Comparison of ENCODE assay signal across 19 cellular contexts in genomic region chr18:50751947-50752346, GRCh38.
A peak's percentile ranks its signal among the peaks of the same experiment; 100 is the strongest.
DNase-seq lines count a peak whose midpoint lies in the region; ATAC-seq and TF ChIP-seq lines count a peak whose summit lies in the region.
"Had no signal": no experiment of that assay in that cellular context is flagged by ENCODE, and none has a peak within 500 bp of the region (broad histone marks: within the 10 kb centered on the region; RNA-seq: fewer than 3 reads in every experiment).

No MANE protein-coding gene starts in this region.

- H3K27ac ChIP-seq in HEK293 (ENCODE audit: extremely low read depth, low read depth, low read length) (no peak overlapping the region), foreskin keratinocyte (no peak overlapping the region), Peyer's patch (no peak overlapping the region)
- H3K27ac ChIP-seq: 22Rv1, BLaER1, C4-2B had no signal

- H3K27me3 ChIP-seq in foreskin keratinocyte = peaks cover 21% of the 10 kb centered on the region
- H3K27me3 ChIP-seq in Peyer's patch = no peaks in the 10 kb centered on the region
- H3K27me3 ChIP-seq: BLaER1 had no signal

- no peaks in the 10 kb centered on the region for H3K36me3 Mint-ChIP-seq in nephron (ENCODE audit: low read depth)
- H3K36me3 Mint-ChIP-seq: CD4-positive, CD25-positive, alpha-beta regulatory T cell; CD8-positive, alpha-beta T cell had no signal

- TF ChIP-seq POLR2A in Peyer's patch (IDR thresholded peaks at IDR 0.05) = no peak

- H3K9me3 ChIP-seq in HEK293 (ENCODE audit: control insufficient read depth, insufficient read depth, low read depth, low read length) (no peaks in the 10 kb centered on the region), Peyer's patch (no peaks in the 10 kb centered on the region)
- H3K9me3 ChIP-seq: Caco-2, HAP-1 had no signal

- H3K4me1 ChIP-seq in HEK293 (ENCODE audit: control insufficient read depth, insufficient read depth, low read length) (peaks cover 2% of the 10 kb centered on the region; the same call in 1 of the 2 replicates), foreskin keratinocyte (no peaks in the 10 kb centered on the region), Peyer's patch (no peaks in the 10 kb centered on the region)
- H3K4me1 ChIP-seq: BLaER1, Caco-2, HAP-1 had no signal

- POLR2A ChIA-PET in HEK293 (lab: Yijun Ruan, JAX) = no interaction called here

- TF ChIP-seq CTCF in HEK293 (tag by site-specific recombination; IDR thresholded peaks at IDR 0.05) = no peak
- no peak for TF ChIP-seq CTCF in nephron (IDR thresholded peaks at IDR 0.05; ENCODE audit: unreplicated experiment in 3 of 3)
- TF ChIP-seq CTCF in foreskin keratinocyte (conservative IDR thresholded peaks at IDR 0.05) = no peak
- no peak for TF ChIP-seq CTCF in Peyer's patch (IDR thresholded peaks at IDR 0.05)

- peak; percentile 7 for DNase-seq in NCI-H1092 treated with DMSO at 0.1 percent for 48 hours (lab: John Stamatoyannopoulos, UW)
- DNase-seq in NCI-H1092 (lab: John Stamatoyannopoulos, UW) = no peak
- peak; percentile 92 for DNase-seq in NCI-H69 (lab: John Stamatoyannopoulos, UW)
- no peak for DNase-seq in foreskin keratinocyte
- DNase-seq in Peyer's patch = no peak
- no peak for DNase-seq in pons (ENCODE audit: low spot score)
- DNase-seq: Caco-2; CD4-positive, CD25-positive, alpha-beta regulatory T cell; CD8-positive, alpha-beta T cell; DMS153; DND-41; GOT3 had no signal

- CTCF ChIA-PET in HEK293 (lab: Yijun Ruan, JAX) = no interaction called here

- peak overlapping the region in 2 of 3 experiments; percentile 65 to 70 for H3K27ac Mint-ChIP-seq in nephron
- H3K27ac Mint-ChIP-seq: B cell; CD4-positive, CD25-positive, alpha-beta regulatory T cell; CD8-positive, alpha-beta T cell had no signal

- ATAC-seq in foreskin keratinocyte = no peak
- ATAC-seq: CD8-positive, alpha-beta T cell had no signal

- H3K9me3 Mint-ChIP-seq in nephron = no peaks in the 10 kb centered on the region
- H3K9me3 Mint-ChIP-seq: CD8-positive, alpha-beta T cell had no signal

- H3K4me1 Mint-ChIP-seq in nephron = peaks cover 54% of the 10 kb centered on the region
- H3K4me1 Mint-ChIP-seq: B cell; CD4-positive, CD25-positive, alpha-beta regulatory T cell had no signal

- H3K27me3 Mint-ChIP-seq in nephron (ENCODE audit: low read depth) = peaks cover 3% of the 10 kb centered on the region

- peak overlapping the region in 1 of 3 experiments; percentile 8 for H3K4me3 Mint-ChIP-seq in nephron
- H3K4me3 Mint-ChIP-seq: B cell; CD4-positive, CD25-positive, alpha-beta regulatory T cell; CD8-positive, alpha-beta T cell had no signal

- H3K36me3 ChIP-seq in HEK293 (ENCODE audit: control insufficient read depth in 2 of 2, insufficient read depth in 1 of 2, low read length in 2 of 2) (no peaks in the 10 kb centered on the region), Peyer's patch (no peaks in the 10 kb centered on the region)
- H3K36me3 ChIP-seq: BLaER1, HAP-1 had no signal

- H3K4me3 ChIP-seq in HEK293 (ENCODE audit: low read depth, low read length) (no peak overlapping the region), Peyer's patch (no peak overlapping the region)
- H3K4me3 ChIP-seq: BLaER1, HAP-1 had no signal

TF ChIP-seq in HEK293, 187 proteins besides CTCF, POLR2A, EP300 and RAD21 (continues in another document):
- TF ChIP-seq ZNF398 (tag by site-specific recombination; IDR thresholded peaks at IDR 0.05) (peak; percentile 95), PRDM2 (tag by site-specific recombination; IDR thresholded peaks at IDR 0.05; ENCODE audit: borderline replicate concordance) (no peak), ZNF692 (tag by site-specific recombination; IDR thresholded peaks at IDR 0.05) (peak; percentile 70; the same call in 1 of the 2 replicates), EGR2 (tag by site-specific recombination; IDR thresholded peaks at IDR 0.05; ENCODE audit: low read depth) (0 out of 2 replicates have a peak, but pooled peaks have one; percentile 9), ZSCAN16 (tag by site-specific recombination; IDR thresholded peaks at IDR 0.05) (no peak), ZBTB21 (tag by site-specific recombination; IDR thresholded peaks at IDR 0.05) (0 out of 2 replicates have a peak, but pooled peaks have one; percentile 44), HOXA7 (CRISPR knock-in tag; IDR thresholded peaks at IDR 0.05; ENCODE audit: borderline replicate concordance) (no peak), ZNF514 (tag by site-specific recombination; IDR thresholded peaks at IDR 0.05) (no peak), ZFHX2 (tag by site-specific recombination; conservative IDR thresholded peaks at IDR 0.05) (peak; percentile 22; the same call in 1 of the 2 replicates), GLIS1 (tag by site-specific recombination; IDR thresholded peaks at IDR 0.05) (peak; percentile 21; the same call in 1 of the 2 replicates), ZFP41 (tag by site-specific recombination; IDR thresholded peaks at IDR 0.05; ENCODE audit: borderline replicate concordance) (no peak), ZNF239 (tag by site-specific recombination; IDR thresholded peaks at IDR 0.05) (no peak), RBAK (tag by site-specific recombination; IDR thresholded peaks at IDR 0.05) (no peak), ZNF223 (tag by site-specific recombination; IDR thresholded peaks at IDR 0.05) (no peak), ZNF423 (tag by site-specific recombination; IDR thresholded peaks at IDR 0.05) (no peak), ZNF354C (tag by site-specific recombination; IDR thresholded peaks at IDR 0.05; ENCODE audit: borderline replicate concordance, low read depth) (no peak), ZNF324 (tag by site-specific recombination; IDR thresholded peaks at IDR 0.05) (0 out of 2 replicates have a peak, but pooled peaks have one; percentile 22), ZNF785 (tag by site-specific recombination; IDR thresholded peaks at IDR 0.05) (no peak)

Comparison
In these comparisons a context has a peak if more than half of its experiments do, and no peak if none do; other contexts are left out.
1. DNase-seq: peak in NCI-H1092 treated with DMSO at 0.1 percent for 48 hours (single experiment) and NCI-H69 (single experiment); none in NCI-H1092 (single experiment), foreskin keratinocyte (0 of 2), Peyer's patch (0 of 3) and pons (single experiment).